8 cellular contexts compared by ENCODE assay signal in the genomic region with DNA sequence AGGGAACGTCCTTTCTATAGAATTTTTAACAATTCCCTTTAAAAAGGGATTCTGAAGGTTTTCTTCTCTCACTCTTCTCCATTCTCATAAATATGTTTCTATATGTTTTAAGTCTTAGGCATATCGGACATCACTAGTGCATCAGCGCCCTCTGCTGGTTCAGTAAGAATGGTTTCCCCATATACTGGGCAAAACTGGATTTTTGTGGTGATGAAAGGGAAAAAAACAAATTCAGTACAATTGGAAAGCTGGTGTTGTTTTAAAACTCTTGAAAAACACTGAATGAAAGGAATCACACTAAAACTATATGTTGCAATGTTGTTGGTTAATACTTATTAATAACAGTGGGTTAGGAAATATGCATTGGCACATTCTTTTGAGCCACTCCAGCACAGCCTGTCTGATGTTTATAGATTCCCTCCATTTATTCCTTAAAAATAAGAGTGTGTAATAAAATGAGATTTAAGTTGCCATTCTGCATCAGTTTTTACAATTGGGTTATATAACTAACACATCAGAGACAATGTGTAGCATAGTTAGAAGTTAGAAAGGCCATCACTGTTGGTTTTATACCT. TPM values are rescaled to one million over a fixed set of nuclear protein-coding genes. Genes with fewer than 3 reads are reported as not detected.
DNase-seq lines count a peak whose midpoint lies in the region; ATAC-seq and TF ChIP-seq lines count a peak whose summit lies in the region.

No MANE protein-coding gene starts in this region.

- DNase-seq in NCI-H1417 (lab: John Stamatoyannopoulos, UW) (peak; percentile 2 to 86 (median 79)), T follicular helper cell (ENCODE audit: low read depth) (peak; percentile 58), adipocyte (ENCODE audit: low read depth) (peak; percentile 95), right atrium auricular region (ENCODE audit: low spot score) (peak; percentile 67), gastrocnemius medialis (peak; percentile 18 to 47), 8988T (no peak)

- H3K27ac ChIP-seq in right atrium auricular region: no peak overlapping the region
- H3K27ac ChIP-seq in gastrocnemius medialis: no peak overlapping the region

- ATAC-seq in HG02610 (IDR thresholded peaks at IDR 0.05; ENCODE audit: unreplicated experiment) (peak; percentile 80), gastrocnemius medialis (peak; percentile 52 to 81)

- H3K27me3 ChIP-seq in adipocyte (replicated peaks; ENCODE audit: control insufficient read depth, insufficient read depth, low read length): no peaks in the 10 kb centered on the region
- H3K27me3 ChIP-seq in right atrium auricular region: no peaks in the 10 kb centered on the region
- H3K27me3 ChIP-seq in gastrocnemius medialis: no peaks in the 10 kb centered on the region

- no peaks in the 10 kb centered on the region for H3K9me3 ChIP-seq in adipocyte (ENCODE audit: control insufficient read depth, low read length)
- H3K9me3 ChIP-seq in right atrium auricular region: no peaks in the 10 kb centered on the region
- H3K9me3 ChIP-seq in gastrocnemius medialis: no peaks in the 10 kb centered on the region

- TF ChIP-seq POLR2A in gastrocnemius medialis (IDR thresholded peaks at IDR 0.05): no peak

- H3K9ac ChIP-seq in adipocyte (ENCODE audit: low read length): no peak overlapping the region

- H3K4me1 ChIP-seq in adipocyte (ENCODE audit: control insufficient read depth, insufficient read depth, low read length) (peaks cover 3% of the 10 kb centered on the region), right atrium auricular region (no peaks in the 10 kb centered on the region), gastrocnemius medialis (no peaks in the 10 kb centered on the region)

- peaks cover 4% of the 10 kb centered on the region for H3K36me3 ChIP-seq in adipocyte (ENCODE audit: control insufficient read depth, insufficient read depth, low read length, severe bottlenecking)
- no peaks in the 10 kb centered on the region for H3K36me3 ChIP-seq in right atrium auricular region
- peaks cover 0 to 8% of the 10 kb centered on the region in 2 donors for H3K36me3 ChIP-seq in gastrocnemius medialis

- in situ Hi-C loops in gastrocnemius medialis (cut with MboI; ENCODE audit: low sequenced_read_pairs in 4 of 4): loop anchor here (5.0 kb wide), 2 partner anchors 147 to 152 kb away; no protein-coding TSS in a partner anchor

- TF ChIP-seq CTCF in GM12874 (IDR thresholded peaks at IDR 0.05; ENCODE audit: insufficient read depth, low read depth, low read length) (peak; percentile 56; the same call in 1 of the 2 replicates), right atrium auricular region (IDR thresholded peaks at IDR 0.05) (peak; percentile 75 to 86), gastrocnemius medialis (IDR thresholded peaks at IDR 0.05 in 4 of 5, conservative IDR thresholded peaks at IDR 0.05 in 1 of 5) (peak; percentile 73 to 84 (median 78))

- H3K4me3 ChIP-seq in adipocyte (ENCODE audit: low read length): no peak overlapping the region
- H3K4me3 ChIP-seq in right atrium auricular region: no peak overlapping the region
- H3K4me3 ChIP-seq in gastrocnemius medialis: no peak overlapping the region

- intact Hi-C loops in gastrocnemius medialis (cut with DNase I; ENCODE audit: low total_unique reads): loop anchor here (1.0 to 10.0 kb wide), 2 partner anchors 149 to 640 kb away; no protein-coding TSS in a partner anchor

RNA-seq across cellular contexts. Expression of a gene that starts 15.8 kb away (rescaled TPM):
- total RNA-seq in right atrium auricular region (10 to 100 TPM in 1 of 2 donors, 1 to 10 TPM in 1; 9.1 to 12.1 TPM), gastrocnemius medialis (10 to 100 TPM in 1 of 4 donors, 1 to 10 TPM in 3; 8.4 to 10.7 (median 8.6) TPM)

RNA-seq across cellular contexts. Expression of a gene that starts 16.0 kb away (rescaled TPM):
- total RNA-seq in right atrium auricular region (1 to 10 TPM; 4.4 to 4.6 TPM), gastrocnemius medialis (1 to 10 TPM; 2.7 to 7.0 (median 3.9) TPM)
